In the genomic region with DNA sequence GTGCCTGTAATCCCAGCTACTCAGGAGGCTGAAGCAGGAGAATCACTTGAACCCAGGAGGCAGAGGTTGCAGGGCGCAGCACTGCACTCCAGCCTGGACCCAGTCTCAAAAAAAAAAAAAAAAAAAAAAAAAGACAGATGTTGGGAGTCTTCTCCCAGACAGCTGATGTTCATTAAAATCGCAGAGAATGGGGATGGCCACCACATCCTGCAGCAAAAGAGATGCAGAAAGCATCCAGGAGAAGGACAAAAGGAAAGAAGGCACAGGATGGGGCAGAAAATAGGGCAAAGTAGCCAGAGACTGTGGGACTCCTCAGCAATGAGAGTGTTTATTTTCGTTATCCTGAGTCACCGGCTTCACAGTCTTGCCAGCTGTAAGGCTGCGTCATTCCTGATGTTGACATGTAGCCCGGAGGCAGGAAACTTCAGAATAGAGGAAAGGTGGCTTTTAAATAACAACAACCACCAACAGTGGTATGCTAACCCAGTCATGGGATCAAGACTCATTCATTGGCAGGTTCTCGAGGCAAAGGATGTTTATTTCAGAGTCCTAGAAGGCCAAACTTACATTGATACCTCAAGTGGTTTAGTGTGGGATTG, we compare ENCODE assay signal across 10 cellular contexts.
DNase-seq lines count a peak whose midpoint lies in the region; FAIRE-seq and TF ChIP-seq lines count a peak whose summit lies in the region.
"Had no signal": no experiment of that assay in that cellular context is flagged by ENCODE, and none has a peak within 500 bp of the region (broad histone marks: within the 10 kb centered on the region; RNA-seq: fewer than 3 reads in every experiment).

No MANE protein-coding gene starts in this region.

- H3K4me2 ChIP-seq in H9 (ENCODE audit: insufficient read depth, insufficient read length, low read length) (no peak overlapping the region), astrocyte (ENCODE audit: low read length) (peak overlapping the region; percentile 50), hepatocyte (no peak overlapping the region)

- H3K4me3 Mint-ChIP-seq in H9 (no peak overlapping the region), astrocyte (ENCODE audit: unreplicated experiment) (no peak overlapping the region)

- H4K5ac ChIP-seq in H9 (ENCODE audit: insufficient read length, low read depth, low read length): no peak overlapping the region

- H3K14ac ChIP-seq in H9 (ENCODE audit: insufficient read depth, low read length): no peak overlapping the region

- H3K27ac Mint-ChIP-seq in H9 (peak overlapping the region in 2 of 3 experiments; percentile 54 to 85; a peak in 2 of 7 replicates), astrocyte (ENCODE audit: unreplicated experiment) (peak overlapping the region; percentile 96)

- H3K36me3 Mint-ChIP-seq in H9 (ENCODE audit: insufficient read depth in 1 of 3, low read depth in 3 of 3) (peaks cover 0 to 2% (median 0%) of the 10 kb centered on the region in 3 experiments; a peak in 1 of 7 replicates), astrocyte (ENCODE audit: low read depth, unreplicated experiment) (no peaks in the 10 kb centered on the region)

- H3K23me2 ChIP-seq in H9 (ENCODE audit: insufficient read length, low read depth, low read length, poor library complexity, severe bottlenecking): no peaks in the 10 kb centered on the region

- H3K9me3 ChIP-seq in H9 (ENCODE audit: control insufficient read depth, low read depth, low read length) (no peaks in the 10 kb centered on the region), astrocyte (ENCODE audit: insufficient read depth, low read depth, low read length) (no peaks in the 10 kb centered on the region), hepatocyte (ENCODE audit: low read depth) (no peaks in the 10 kb centered on the region)
- H3K9me3 ChIP-seq: neutrophil had no signal

- no peak overlapping the region for H4K91ac ChIP-seq in H9 (ENCODE audit: insufficient read length, low read depth, low read length)

- peak; percentile 86 for DNase-seq in H9
- DNase-seq in astrocyte (ENCODE audit: low read depth): peak; percentile 100
- peak; percentile 77 for DNase-seq in hepatocyte (ENCODE audit: low spot score)
- DNase-seq in GM10266 (ENCODE audit: extremely low spot score): no peak
- no peak for DNase-seq in activated gamma-delta T cell treated with Interleukin-2 at 50 U/mL for 16 hours
- DNase-seq in stimulated activated CD4-positive, alpha-beta T cell treated with anti-CD3 and anti-CD28 coated beads, Interleukin-1b, Interleukin-23, amount 100 ng/mL, for 48 hours: no peak
- no peak for DNase-seq in hypothalamus (lab: John Stamatoyannopoulos, UW)
- DNase-seq: NCI-H1436 had no signal

- H3K79me2 ChIP-seq in H9 (ENCODE audit: insufficient read depth, low read length) (no peaks in the 10 kb centered on the region), astrocyte (ENCODE audit: insufficient read depth, low read length) (no peaks in the 10 kb centered on the region), hepatocyte (no peaks in the 10 kb centered on the region)

- H2BK5ac ChIP-seq in H9 (ENCODE audit: insufficient read length, low read length): no peak overlapping the region

- no peaks in the 10 kb centered on the region for H3K79me1 ChIP-seq in H9 (ENCODE audit: insufficient read depth, low read depth, low read length, poor library complexity, severe bottlenecking)

- H3K23ac ChIP-seq in H9 (ENCODE audit: insufficient read length, low read depth, low read length): no peak overlapping the region

- H2AK5ac ChIP-seq in H9 (ENCODE audit: insufficient read length, low read length): no peak overlapping the region

- H4K20me1 ChIP-seq in H9 (ENCODE audit: control insufficient read depth, insufficient read depth, insufficient read length) (no peaks in the 10 kb centered on the region), astrocyte (ENCODE audit: insufficient read depth, low read length) (no peaks in the 10 kb centered on the region), hepatocyte (ENCODE audit: insufficient read depth, poor library complexity, severe bottlenecking) (no peaks in the 10 kb centered on the region)

- no peak overlapping the region for H3K56ac ChIP-seq in H9 (ENCODE audit: insufficient read length, low read depth, low read length)

- peaks cover 8 to 10% of the 10 kb centered on the region in 2 experiments for H3K9me3 Mint-ChIP-seq in H9
- no peaks in the 10 kb centered on the region for H3K9me3 Mint-ChIP-seq in astrocyte (ENCODE audit: unreplicated experiment)

- H3K9ac ChIP-seq in H9 (ENCODE audit: extremely low read depth, insufficient read length, low read length): no peak overlapping the region
- H3K9ac ChIP-seq in astrocyte (ENCODE audit: low read length): peak overlapping the region; percentile 10

- no peak overlapping the region for H2BK120ac ChIP-seq in H9 (ENCODE audit: low read depth, low read length, poor library complexity, severe bottlenecking)

- H3K27me3 ChIP-seq in H9 (ENCODE audit: insufficient read depth, low read length) (no peaks in the 10 kb centered on the region), astrocyte (ENCODE audit: insufficient read depth, low read length) (no peaks in the 10 kb centered on the region), hepatocyte (no peaks in the 10 kb centered on the region)

- H3K18ac ChIP-seq in H9 (ENCODE audit: insufficient read length, low read depth, low read length): no peak overlapping the region

- no peak overlapping the region for H3K4ac ChIP-seq in H9 (ENCODE audit: low read depth, low read length)

- H3K27me3 Mint-ChIP-seq in H9 (ENCODE audit: low read depth): peaks cover 27% of the 10 kb centered on the region
- peaks cover 2% of the 10 kb centered on the region for H3K27me3 Mint-ChIP-seq in astrocyte (ENCODE audit: low read depth, unreplicated experiment)

- H2BK12ac ChIP-seq in H9 (ENCODE audit: insufficient read length, low read depth, low read length): no peak overlapping the region

- H3K36me3 ChIP-seq in astrocyte (ENCODE audit: insufficient read depth, low read length) (no peaks in the 10 kb centered on the region), hepatocyte (replicated peaks; ENCODE audit: insufficient read depth, low read depth) (no peaks in the 10 kb centered on the region)
- H3K36me3 ChIP-seq: neutrophil had no signal

- no peak overlapping the region for H3T11ph ChIP-seq in H9 (ENCODE audit: low read length)

- no peak overlapping the region for H3K4me3 ChIP-seq in astrocyte (ENCODE audit: insufficient read depth, low read depth, low read length)
- H3K4me3 ChIP-seq in hepatocyte: no peak overlapping the region
- H3K4me3 ChIP-seq in skin epidermis: no peak overlapping the region

- H2AFZ ChIP-seq in H9 (ENCODE audit: low read length): no peak overlapping the region
- H2AFZ ChIP-seq in astrocyte (ENCODE audit: low read depth, low read length): no peak overlapping the region
- no peak overlapping the region for H2AFZ ChIP-seq in hepatocyte

- H2BK15ac ChIP-seq in H9 (ENCODE audit: low read depth, low read length): no peak overlapping the region

- WGBS in H9 (ENCODE audit: extremely low coverage, insufficient read length, low lambda C conversion rate): no CpG with 5 or more reads among the region's 7 CpGs
- WGBS in hepatocyte (ENCODE audit: low lambda C conversion rate, missing lambda C conversion rate): 36% methylated on average over 7 of the region's 7 CpGs

- H3K27ac ChIP-seq in H9 (ENCODE audit: insufficient read length, low read depth, low read length): no peak overlapping the region
- H3K27ac ChIP-seq in astrocyte (ENCODE audit: low read depth, low read length): peak overlapping the region; percentile 90
- peak overlapping the region; percentile 33 for H3K27ac ChIP-seq in hepatocyte
- H3K27ac ChIP-seq in skin epidermis: peak overlapping the region in 13 of 21 experiments; percentile 0 to 69 (median 46)
- H3K27ac ChIP-seq: neutrophil had no signal

- FAIRE-seq in astrocyte (lab: Jason Lieb, UNC): peak; percentile 83

- H3K4me1 ChIP-seq in H9 (ENCODE audit: insufficient read depth, low read length) (no peaks in the 10 kb centered on the region; the same call in 1 of the 2 replicates), astrocyte (ENCODE audit: insufficient read depth, low read length) (peaks cover 13% of the 10 kb centered on the region), hepatocyte (ENCODE audit: insufficient read depth) (no peaks in the 10 kb centered on the region)

- H3K4me1 Mint-ChIP-seq in H9 (peaks cover 5 to 14% of the 10 kb centered on the region in 2 experiments), astrocyte (ENCODE audit: low read depth, unreplicated experiment) (peaks cover 15% of the 10 kb centered on the region)

- H3K9me2 ChIP-seq in hepatocyte (replicated peaks; ENCODE audit: insufficient read depth): no peaks in the 10 kb centered on the region

- no peak overlapping the region for H4K8ac ChIP-seq in H9 (replicated peaks; ENCODE audit: insufficient read length, low read depth, low read length)

- TF ChIP-seq CTCF in H9 (conservative IDR thresholded peaks at IDR 0.05) (no peak), astrocyte (IDR thresholded peaks at IDR 0.05; ENCODE audit: insufficient read depth, low read depth, low read length) (no peak), hepatocyte (IDR thresholded peaks at IDR 0.05; ENCODE audit: poor library complexity) (no peak), GM10266 (IDR thresholded peaks at IDR 0.05; ENCODE audit: control insufficient read depth, insufficient read depth, low read depth, missing control alignments) (no peak)

- no peak overlapping the region for H2BK20ac ChIP-seq in H9 (ENCODE audit: low read depth, low read length, poor library complexity, severe bottlenecking)

Comparison
In these comparisons a context has a peak if more than half of its experiments do, and no peak if none do; other contexts are left out.
1. DNase-seq: peak in H9 (single experiment), astrocyte (single experiment) and hepatocyte (single experiment); none in GM10266 (single experiment), activated gamma-delta T cell treated with Interleukin-2 at 50 U/mL for 16 hours (single experiment), stimulated activated CD4-positive, alpha-beta T cell treated with anti-CD3 and anti-CD28 coated beads, Interleukin-1b, Interleukin-23, amount 100 ng/mL, for 48 hours (single experiment) and hypothalamus (0 of 51).